ENCODE assay signal across 14 cellular contexts in the genomic region with DNA sequence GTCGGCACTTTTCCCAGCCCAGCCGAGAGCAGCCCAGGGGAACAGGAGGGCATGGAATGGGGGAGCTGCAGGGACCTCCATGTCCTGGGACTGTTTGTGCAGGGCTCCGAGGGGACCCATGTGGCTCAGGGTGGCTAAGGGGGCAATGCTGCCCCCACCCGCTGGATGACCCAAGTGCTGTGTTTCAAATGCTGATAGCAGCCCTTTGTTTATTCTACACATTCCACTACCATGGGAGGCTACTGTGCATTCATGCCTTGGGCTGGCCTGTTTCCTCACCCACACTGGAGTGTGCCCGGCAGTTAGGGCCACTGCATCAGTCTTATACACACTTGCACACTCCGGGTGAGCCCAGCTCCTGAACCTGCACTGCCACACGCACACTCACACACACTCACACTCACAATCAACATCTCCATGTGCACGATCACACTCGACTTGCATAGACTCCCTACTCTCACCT.
DNase-seq lines count a peak whose midpoint lies in the region; ATAC-seq and TF ChIP-seq lines count a peak whose summit lies in the region.
"Had no signal": no experiment of that assay in that cellular context is flagged by ENCODE, and none has a peak within 500 bp of the region (broad histone marks: within the 10 kb centered on the region; RNA-seq: fewer than 3 reads in every experiment).

No MANE protein-coding gene starts in this region.

- H3K27me3 ChIP-seq in endodermal cell (ENCODE audit: control insufficient read depth, insufficient read depth, low read length, poor library complexity, severe bottlenecking) (peaks cover 75% of the 10 kb centered on the region), heart left ventricle (peaks cover under 1 to 56% (median 23%) of the 10 kb centered on the region in 9 donors)
- H3K27me3 ChIP-seq: ascending aorta, vagina had no signal

- H3K4me1 ChIP-seq in endodermal cell (ENCODE audit: control insufficient read depth, insufficient read depth, low read length) (no peaks in the 10 kb centered on the region), heart left ventricle (peaks cover 0 to 22% (median 13%) of the 10 kb centered on the region in 12 donors)

- H3K4me3 Mint-ChIP-seq in endodermal cell, result no peak overlapping the region
- peak overlapping the region in 2 of 3 experiments; percentile 1 to 22 for H3K4me3 Mint-ChIP-seq in nephron
- H3K4me3 Mint-ChIP-seq: activated CD8-positive, alpha-beta T cell treated with anti-CD3 and anti-CD28 coated beads for 36 hours had no signal

- intact Hi-C loops in heart left ventricle (cut with DNase I), result no loop called here

- no peak overlapping the region for H3K9ac ChIP-seq in endodermal cell (ENCODE audit: extremely low read depth, low read length, poor library complexity, severe bottlenecking)

- peaks cover 37% of the 10 kb centered on the region for H3K4me1 Mint-ChIP-seq in endodermal cell
- H3K4me1 Mint-ChIP-seq in nephron, result peaks cover 69% of the 10 kb centered on the region

- DNase-seq in M059J (ENCODE audit: low read depth) (peak; percentile 46), endodermal cell (peak; percentile 77), heart left ventricle (no peak), hepatic stellate cell (ENCODE audit: low spot score) (no peak)
- DNase-seq: activated CD8-positive, alpha-beta T cell treated with anti-CD3 and anti-CD28 coated beads for 36 hours; CD8-positive, alpha-beta memory T cell; NCI-H2107; Right ventricle myocardium superior had no signal

- H3K4me3 ChIP-seq in endodermal cell (ENCODE audit: low read length) (no peak overlapping the region), heart left ventricle (no peak overlapping the region)
- H3K4me3 ChIP-seq: ascending aorta, vagina had no signal

- H3K9me3 ChIP-seq in endodermal cell (ENCODE audit: control insufficient read depth, low read length) (peaks cover 1% of the 10 kb centered on the region), heart left ventricle (peaks cover 0 to under 1% (median 0%) of the 10 kb centered on the region in 12 donors)
- H3K9me3 ChIP-seq: ascending aorta, vagina had no signal

- WGBS in endodermal cell (ENCODE audit: insufficient coverage in 1 of 2, insufficient read length in 1 of 2), 2 experiments, result 58 to 73% methylated on average over 7 to 9 of the region's 9 CpGs
- 42 to 53% (median 48%) methylated on average over 7 to 9 of the region's 9 CpGs for WGBS in heart left ventricle, 4 donors

- no peaks in the 10 kb centered on the region for H3K36me3 ChIP-seq in endodermal cell (ENCODE audit: control insufficient read depth, insufficient read depth, low read length)
- no peaks in the 10 kb centered on the region for H3K36me3 ChIP-seq in heart left ventricle
- H3K36me3 ChIP-seq: ascending aorta, vagina had no signal

- H3K27ac Mint-ChIP-seq in endodermal cell (peak overlapping the region; percentile 22), nephron (peak overlapping the region in 2 of 3 experiments; percentile 3 to 80)
- H3K27ac Mint-ChIP-seq: activated CD8-positive, alpha-beta T cell treated with anti-CD3 and anti-CD28 coated beads for 36 hours; activated T-helper 2 cell treated with anti-CD3 and anti-CD28 coated beads, Interferon-gamma antibody, Interleukin-2, Interleukin-4, amounts not matched to agents 10 μg/mL and 5 μg/mL and 100 μg/mL, durations not matched to agents 14 hours and 24 hours and 36 hours; CD8-positive, alpha-beta memory T cell had no signal

- no peak overlapping the region for H3K27ac ChIP-seq in endodermal cell (ENCODE audit: low read depth, low read length)
- no peak overlapping the region for H3K27ac ChIP-seq in heart left ventricle
- H3K27ac ChIP-seq: vagina had no signal

- no peak for TF ChIP-seq POLR2A in heart left ventricle (IDR thresholded peaks at IDR 0.05)
- TF ChIP-seq POLR2A in GM18505 (IDR thresholded peaks at IDR 0.05; ENCODE audit: borderline replicate concordance, extremely low read depth, insufficient read depth, insufficient read length), result no peak

- peaks cover 3% of the 10 kb centered on the region for H3K9me3 Mint-ChIP-seq in endodermal cell
- H3K9me3 Mint-ChIP-seq in nephron, result peaks cover 11% of the 10 kb centered on the region
- H3K9me3 Mint-ChIP-seq: activated CD8-positive, alpha-beta T cell treated with anti-CD3 and anti-CD28 coated beads for 36 hours; activated T-helper 2 cell treated with anti-CD3 and anti-CD28 coated beads, Interferon-gamma antibody, Interleukin-2, Interleukin-4, amounts not matched to agents 10 μg/mL and 5 μg/mL and 100 μg/mL, durations not matched to agents 14 hours and 24 hours and 36 hours had no signal

- ATAC-seq in heart left ventricle (no peak), HG03442 (IDR thresholded peaks at IDR 0.05; ENCODE audit: unreplicated experiment) (no peak), GM18505 (IDR thresholded peaks at IDR 0.05; ENCODE audit: unreplicated experiment) (no peak)
- ATAC-seq: activated CD8-positive, alpha-beta T cell treated with anti-CD3 and anti-CD28 coated beads for 36 hours had no signal

- H3K36me3 Mint-ChIP-seq in endodermal cell (ENCODE audit: low read depth) (no peaks in the 10 kb centered on the region), nephron (ENCODE audit: low read depth) (no peaks in the 10 kb centered on the region)
- H3K36me3 Mint-ChIP-seq: CD8-positive, alpha-beta memory T cell had no signal

- TF ChIP-seq CTCF in endodermal cell (conservative IDR thresholded peaks at IDR 0.05) (peak; percentile 39), nephron (IDR thresholded peaks at IDR 0.05; ENCODE audit: unreplicated experiment in 3 of 3) (no peak), heart left ventricle (IDR thresholded peaks at IDR 0.05) (no peak)

- peaks cover 53% of the 10 kb centered on the region for H3K27me3 Mint-ChIP-seq in endodermal cell (ENCODE audit: insufficient read depth)
- peaks cover 44% of the 10 kb centered on the region for H3K27me3 Mint-ChIP-seq in nephron (ENCODE audit: low read depth)

Comparison
In these comparisons a context has a peak if more than half of its experiments do, and no peak if none do; other contexts are left out.
1. DNase-seq: peak in M059J (single experiment) and endodermal cell (single experiment); none in heart left ventricle (0 of 5) and hepatic stellate cell (single experiment).